20 cellular contexts compared by ENCODE assay signal in genomic region chr5:40559306-40559705, GRCh38.
DNase-seq lines count a peak whose midpoint lies in the region; ATAC-seq and TF ChIP-seq lines count a peak whose summit lies in the region.
"Had no signal": no experiment of that assay in that cellular context is flagged by ENCODE, and none has a peak within 500 bp of the region (broad histone marks: within the 10 kb centered on the region; RNA-seq: fewer than 3 reads in every experiment).

No MANE protein-coding gene starts in this region.

- in situ Hi-C loops in IMR-90 (cut with MboI; ENCODE audit: low sequenced_read_pairs), result no loop called here

- ATAC-seq in IMR-90 (ENCODE audit: low read depth) (no peak; the same call in 1 of the 2 replicates), GM18868 (IDR thresholded peaks at IDR 0.05; ENCODE audit: unreplicated experiment) (no peak)
- ATAC-seq: GM12878, GM23338, HCT116 had no signal

- H3K9me3 Mint-ChIP-seq in mesothelial cell of epicardium (peaks cover 6% of the 10 kb centered on the region), CD14-positive monocyte (peaks cover 0 to 6% (median 0%) of the 10 kb centered on the region in 7 donors)
- H3K9me3 Mint-ChIP-seq: CD4-positive, alpha-beta T cell; GM23338 had no signal

- peaks cover 2% of the 10 kb centered on the region; the same call in 1 of the 2 replicates for H3K4me1 ChIP-seq in IMR-90 (ENCODE audit: control insufficient read depth, insufficient read depth, low read length)

- H3K36me3 Mint-ChIP-seq in mesothelial cell of epicardium (peaks cover 2% of the 10 kb centered on the region), CD14-positive monocyte (no peaks in the 10 kb centered on the region)

- intact Hi-C loops in IMR-90 (cut with micrococcal nuclease), result no loop called here
- intact Hi-C loops in CD14-positive monocyte (cut with micrococcal nuclease), result no loop called here

- H3K4ac ChIP-seq in IMR-90 (ENCODE audit: low read depth, low read length), result no peak overlapping the region

- no peak overlapping the region for H2BK15ac ChIP-seq in IMR-90 (ENCODE audit: low read depth, low read length)

- no peak overlapping the region for H3K4me3 Mint-ChIP-seq in mesothelial cell of epicardium
- no peak overlapping the region for H3K4me3 Mint-ChIP-seq in CD14-positive monocyte
- H3K4me3 Mint-ChIP-seq: B cell; CD4-positive, alpha-beta T cell; CD8-positive, alpha-beta memory T cell; GM23338; H9 had no signal

- POLR2A ChIA-PET in IMR-90 (lab: Charles Lee; ENCODE audit: unreplicated experiment), result no interaction called here

- no TSS peak for BruUV-seq in IMR-90 (replicated peaks; lab: Mats Ljungman, UMichigan)

- no peak overlapping the region for H3K23ac ChIP-seq in IMR-90 (ENCODE audit: low read depth, low read length)

- CTCF ChIA-PET in IMR-90 (lab: Yijun Ruan, JAX), result no interaction called here

- no peak overlapping the region for H2AFZ ChIP-seq in IMR-90 (replicated peaks; ENCODE audit: low read length, poor library complexity)
- H2AFZ ChIP-seq: GM23338 had no signal

- no peak for TF ChIP-seq POLR2A in IMR-90 (IDR thresholded peaks at IDR 0.05; ENCODE audit: low read depth, low read length)

- H3K4me3 ChIP-seq in AG10803 (ENCODE audit: low read length) (no peak overlapping the region), IMR-90 (ENCODE audit: insufficient read depth, low read depth, low read length) (no peak overlapping the region), fibroblast of mammary gland (ENCODE audit: control insufficient read depth, low read depth, low read length) (no peak overlapping the region)
- H3K4me3 ChIP-seq: BLaER1, GM12878, GM23338 had no signal

- H3K14ac ChIP-seq in IMR-90 (replicated peaks; ENCODE audit: low read depth, low read length), result 0 out of 2 replicates have a peak overlapping the region, but pooled peaks have one; percentile 69

- dilution Hi-C loops in IMR-90 (cut with HindIII; ENCODE audit: low sequenced_read_pairs, unreplicated experiment), result no loop called here

- H3K27ac ChIP-seq in IMR-90 (ENCODE audit: insufficient read depth, low read length), result no peak overlapping the region
- H3K27ac ChIP-seq: BLaER1, C4-2B had no signal

- H4K91ac ChIP-seq in IMR-90 (ENCODE audit: insufficient read depth, low read depth, low read length), result no peak overlapping the region

- H3K36me3 ChIP-seq in IMR-90 (ENCODE audit: control insufficient read depth, insufficient read depth, low read length), result no peaks in the 10 kb centered on the region
- H3K36me3 ChIP-seq: BLaER1 had no signal

- H3K9ac ChIP-seq in IMR-90 (ENCODE audit: low read depth, low read length), result no peak overlapping the region
- H3K9ac ChIP-seq: BLaER1 had no signal

- no peak overlapping the region for H4K8ac ChIP-seq in IMR-90 (ENCODE audit: low read depth in 2 of 2, low read length in 2 of 2)

- H3K18ac ChIP-seq in IMR-90 (ENCODE audit: low read depth, low read length), result peak overlapping the region; percentile 32; the same call in 1 of the 2 replicates

- H3K4me1 Mint-ChIP-seq in mesothelial cell of epicardium (peaks cover 36% of the 10 kb centered on the region), CD14-positive monocyte (peaks cover 6% of the 10 kb centered on the region)

- no peak overlapping the region for H2AK5ac ChIP-seq in IMR-90 (ENCODE audit: low read depth, low read length)

- no peaks in the 10 kb centered on the region for H3K9me3 ChIP-seq in IMR-90 (ENCODE audit: control insufficient read depth, insufficient read depth, low read length)

- peak overlapping the region; percentile 30; the same call in 1 of the 2 replicates for H4K5ac ChIP-seq in IMR-90 (ENCODE audit: low read depth, low read length)

- TF ChIP-seq RAD21 in IMR-90 (IDR thresholded peaks at IDR 0.05; ENCODE audit: low read length), result no peak

- H3K4me2 ChIP-seq in IMR-90 (ENCODE audit: low read depth, low read length), result no peak overlapping the region
- H3K4me2 ChIP-seq: BLaER1, GM23338 had no signal

- H3K27me3 Mint-ChIP-seq in mesothelial cell of epicardium (ENCODE audit: low read depth), result no peaks in the 10 kb centered on the region
- no peaks in the 10 kb centered on the region for H3K27me3 Mint-ChIP-seq in CD14-positive monocyte (ENCODE audit: low read depth in 3 of 3)
- H3K27me3 Mint-ChIP-seq: B cell; CD4-positive, alpha-beta T cell; CD8-positive, alpha-beta memory T cell had no signal

- H3K79me1 ChIP-seq in IMR-90 (ENCODE audit: low read depth in 1 of 2, low read length in 2 of 2), result no peaks in the 10 kb centered on the region

- H2BK5ac ChIP-seq in IMR-90 (ENCODE audit: low read depth, low read length, poor library complexity, severe bottlenecking), result peak overlapping the region; percentile 38

- no peaks in the 10 kb centered on the region for H3K27me3 ChIP-seq in IMR-90 (ENCODE audit: control insufficient read depth, insufficient read depth, low read length)
- H3K27me3 ChIP-seq: BLaER1 had no signal

- H3K27ac Mint-ChIP-seq in mesothelial cell of epicardium (peak overlapping the region; percentile 58), CD14-positive monocyte (no peak overlapping the region)
- H3K27ac Mint-ChIP-seq: B cell; CD4-positive, alpha-beta T cell; GM23338; H9 had no signal

- H2BK20ac ChIP-seq in IMR-90 (ENCODE audit: low read depth, low read length), result no peak overlapping the region

- TF ChIP-seq CTCF in AG10803 (conservative IDR thresholded peaks at IDR 0.05; ENCODE audit: low read length) (no peak), IMR-90 (conservative IDR thresholded peaks at IDR 0.05; ENCODE audit: low read depth, low read length) (no peak), fibroblast of mammary gland (conservative IDR thresholded peaks at IDR 0.05; ENCODE audit: control insufficient read depth, insufficient read depth, low read depth, low read length) (no peak), mesothelial cell of epicardium (IDR thresholded peaks at IDR 0.05; ENCODE audit: unreplicated experiment) (no peak), CD14-positive monocyte (IDR thresholded peaks at IDR 0.05) (no peak)

- peak; percentile 17 for DNase-seq in AG10803 (ENCODE audit: low read depth)
- no peak for DNase-seq in IMR-90
- DNase-seq in fibroblast of mammary gland (ENCODE audit: low read depth), result peak; percentile 32
- no peak for DNase-seq in mesothelial cell of epicardium (ENCODE audit: low spot score in 2 of 2, unreplicated experiment in 2 of 2)
- no peak for DNase-seq in CD14-positive monocyte (ENCODE audit: low spot score)
- no peak for DNase-seq in Kasumi-1 (lab: John Stamatoyannopoulos, UW)
- DNase-seq: CD4-positive, alpha-beta T cell; CD8-positive, alpha-beta memory T cell; DMS 273 treated with DMSO at 0.1 percent for 48 hours; DMS79; EL; GDM1; H9 had no signal

- H4K20me1 ChIP-seq in IMR-90 (ENCODE audit: insufficient read depth, low read length), result no peaks in the 10 kb centered on the region
- H4K20me1 ChIP-seq: BLaER1 had no signal

- H2AK9ac ChIP-seq in IMR-90 (replicated peaks; ENCODE audit: low read depth, low read length, poor library complexity), result no peak overlapping the region

- no peak overlapping the region for H2BK120ac ChIP-seq in IMR-90 (ENCODE audit: low read depth, low read length)

- H3K9me1 ChIP-seq in IMR-90 (ENCODE audit: insufficient read depth, low read length), result no peaks in the 10 kb centered on the region

- no peak overlapping the region for H3K56ac ChIP-seq in IMR-90 (ENCODE audit: extremely low read depth, insufficient read depth, low read length)

TF ChIP-seq in IMR-90, 13 proteins besides CTCF, POLR2A, EP300 and RAD21:
- TF ChIP-seq RFX5 (IDR thresholded peaks at IDR 0.05; ENCODE audit: low read depth, low read length) (no peak), SMC3 (IDR thresholded peaks at IDR 0.05; ENCODE audit: low read depth, low read length) (no peak), ELK1 (IDR thresholded peaks at IDR 0.05; ENCODE audit: borderline replicate concordance, low read depth, low read length) (no peak), FOS (IDR thresholded peaks at IDR 0.05; ENCODE audit: low read depth, low read length) (no peak), RCOR1 (IDR thresholded peaks at IDR 0.05; ENCODE audit: insufficient replicate concordance, low read length) (no peak), NFE2L2 (IDR thresholded peaks at IDR 0.05; ENCODE audit: low read depth, low read length) (no peak), MAFK (IDR thresholded peaks at IDR 0.05; ENCODE audit: low read depth, low read length) (no peak), BHLHE40 (IDR thresholded peaks at IDR 0.05; ENCODE audit: low read depth, low read length) (no peak), CHD1 (IDR thresholded peaks at IDR 0.05; ENCODE audit: low read depth, low read length) (no peak), USF2 (IDR thresholded peaks at IDR 0.05; ENCODE audit: low read depth, low read length) (no peak), MAZ (IDR thresholded peaks at IDR 0.05; ENCODE audit: borderline replicate concordance, low read depth, low read length) (no peak)

Comparison
In these comparisons a context has a peak if more than half of its experiments do, and no peak if none do; other contexts are left out.
1. DNase-seq: peak in AG10803 (single experiment) and fibroblast of mammary gland (single experiment); none in IMR-90 (single experiment), mesothelial cell of epicardium (0 of 2), CD14-positive monocyte (single experiment) and Kasumi-1 (0 of 2).